ENCODE assay signal across 12 cellular contexts in the genomic region with DNA sequence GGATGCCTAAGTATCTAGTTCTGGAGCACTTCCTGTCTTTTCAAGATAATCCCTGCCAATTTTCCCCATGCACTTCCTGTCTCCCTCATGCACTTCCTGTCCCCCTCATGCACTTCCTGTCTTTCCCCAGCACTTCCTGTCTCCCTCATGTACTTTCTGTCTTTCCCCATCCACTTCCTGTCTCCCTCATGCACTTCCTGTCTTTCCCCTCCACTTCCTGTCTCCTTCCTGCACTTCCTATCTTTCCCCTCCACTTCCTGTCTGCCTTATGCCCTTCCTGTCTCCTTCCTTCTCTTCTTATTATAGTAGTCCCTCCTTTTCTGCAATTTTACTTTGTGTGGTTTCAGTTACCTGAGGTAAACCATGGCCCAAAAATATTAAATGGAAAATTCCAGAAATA. TPM values are rescaled to one million over a fixed set of nuclear protein-coding genes. Genes with fewer than 3 reads are reported as not detected.
DNase-seq lines count a peak whose midpoint lies in the region; ATAC-seq and TF ChIP-seq lines count a peak whose summit lies in the region.
"Had no signal": no experiment of that assay in that cellular context is flagged by ENCODE, and none has a peak within 500 bp of the region (broad histone marks: within the 10 kb centered on the region; RNA-seq: fewer than 3 reads in every experiment).

No MANE protein-coding gene starts in this region.

- H3K4me1 Mint-ChIP-seq in activated T-helper 2 cell treated with anti-CD3 and anti-CD28 coated beads, Interferon-gamma antibody, Interleukin-2, Interleukin-4, amounts not matched to agents 10 μg/mL and 5 μg/mL and 100 μg/mL, durations not matched to agents 14 hours and 24 hours and 36 hours (ENCODE audit: low read depth) = peaks cover 11% of the 10 kb centered on the region
- peaks cover 29% of the 10 kb centered on the region for H3K4me1 Mint-ChIP-seq in stimulated activated naive CD8-positive, alpha-beta T cell treated with anti-CD3 and anti-CD28 coated beads, Interleukin-15, amount 100 ng/mL, for 72 hours

- no peak for TF ChIP-seq CTCF in left ventricle myocardium inferior (IDR thresholded peaks at IDR 0.05; ENCODE audit: borderline replicate concordance)

- DNase-seq in left ventricle myocardium inferior = no peak
- no peak for DNase-seq in right cardiac atrium
- peak; percentile 59 for DNase-seq in LHCN-M2 (ENCODE audit: low read depth)
- no peak for DNase-seq in activated T-helper 2 cell treated with anti-CD3 and anti-CD28 coated beads, Interferon-gamma antibody, Interleukin-2, Interleukin-4, amounts not matched to agents 10 μg/mL and 5 μg/mL and 100 μg/mL, durations not matched to agents 14 hours and 24 hours and 36 hours (ENCODE audit: low spot score)
- DNase-seq in stimulated activated naive CD8-positive, alpha-beta T cell treated with anti-CD3 and anti-CD28 coated beads, Interleukin-15, amount 100 ng/mL, for 72 hours = no peak
- no peak for DNase-seq in midbrain (lab: John Stamatoyannopoulos, UW)
- DNase-seq: central memory CD4-positive, alpha-beta T cell; KG1; stimulated activated CD4-positive, alpha-beta T cell treated with anti-CD3 and anti-CD28 coated beads, Interleukin-1b, Interleukin-23, amount 100 ng/mL, for 48 hours had no signal

- H3K9me3 ChIP-seq in left ventricle myocardium inferior (replicated peaks) = no peaks in the 10 kb centered on the region
- no peaks in the 10 kb centered on the region for H3K9me3 ChIP-seq in right cardiac atrium (ENCODE audit: control insufficient read depth, low read length)

- H3K36me3 ChIP-seq in left ventricle myocardium inferior = peaks cover 29% of the 10 kb centered on the region

- H3K36me3 Mint-ChIP-seq in activated T-helper 2 cell treated with anti-CD3 and anti-CD28 coated beads, Interferon-gamma antibody, Interleukin-2, Interleukin-4, amounts not matched to agents 10 μg/mL and 5 μg/mL and 100 μg/mL, durations not matched to agents 14 hours and 24 hours and 36 hours (ENCODE audit: low read depth) = peaks cover 4% of the 10 kb centered on the region

- H3K4me3 ChIP-seq in left ventricle myocardium inferior (peak overlapping the region; percentile 66), right cardiac atrium (ENCODE audit: low read length) (no peak overlapping the region)

- H3K9me3 Mint-ChIP-seq in activated T-helper 2 cell treated with anti-CD3 and anti-CD28 coated beads, Interferon-gamma antibody, Interleukin-2, Interleukin-4, amounts not matched to agents 10 μg/mL and 5 μg/mL and 100 μg/mL, durations not matched to agents 14 hours and 24 hours and 36 hours = peaks cover 19% of the 10 kb centered on the region
- H3K9me3 Mint-ChIP-seq in stimulated activated naive CD8-positive, alpha-beta T cell treated with anti-CD3 and anti-CD28 coated beads, Interleukin-15, amount 100 ng/mL, for 72 hours = peaks cover 19 to 25% of the 10 kb centered on the region in 2 donors

- H3K4me1 ChIP-seq in left ventricle myocardium inferior (peaks cover 45% of the 10 kb centered on the region), right cardiac atrium (ENCODE audit: control insufficient read depth, insufficient read depth, low read length) (no peaks in the 10 kb centered on the region)

- H3K4me3 Mint-ChIP-seq in activated T-helper 2 cell treated with anti-CD3 and anti-CD28 coated beads, Interferon-gamma antibody, Interleukin-2, Interleukin-4, amounts not matched to agents 10 μg/mL and 5 μg/mL and 100 μg/mL, durations not matched to agents 14 hours and 24 hours and 36 hours (ENCODE audit: low read depth) = no peak overlapping the region
- H3K4me3 Mint-ChIP-seq in stimulated activated naive CD8-positive, alpha-beta T cell treated with anti-CD3 and anti-CD28 coated beads, Interleukin-15, amount 100 ng/mL, for 72 hours = no peak overlapping the region

- H3K27ac ChIP-seq in left ventricle myocardium inferior (replicated peaks) (peak overlapping the region; percentile 83), right cardiac atrium (ENCODE audit: low read length) (no peak overlapping the region)

- no peak for ATAC-seq in right cardiac atrium
- ATAC-seq in stimulated activated naive CD8-positive, alpha-beta T cell treated with anti-CD3 and anti-CD28 coated beads, Interleukin-15, amount 100 ng/mL, for 72 hours = no peak
- ATAC-seq in GM21717 (IDR thresholded peaks at IDR 0.05; ENCODE audit: unreplicated experiment) = no peak
- ATAC-seq in GM18868 (IDR thresholded peaks at IDR 0.05; ENCODE audit: unreplicated experiment) = no peak

- intact Hi-C loops in left ventricle myocardium inferior (cut with micrococcal nuclease) = no loop called here
- intact Hi-C loops in right cardiac atrium (cut with DNase I) = no loop called here
- intact Hi-C loops in activated T-helper 2 cell treated with anti-CD3 and anti-CD28 coated beads, Interferon-gamma antibody, Interleukin-2, Interleukin-4, amounts not matched to agents 10 μg/mL and 5 μg/mL and 100 μg/mL, durations not matched to agents 14 hours and 24 hours and 36 hours (cut with micrococcal nuclease) = no loop called here

- peak overlapping the region; percentile 50 for H3K27ac Mint-ChIP-seq in activated T-helper 2 cell treated with anti-CD3 and anti-CD28 coated beads, Interferon-gamma antibody, Interleukin-2, Interleukin-4, amounts not matched to agents 10 μg/mL and 5 μg/mL and 100 μg/mL, durations not matched to agents 14 hours and 24 hours and 36 hours
- H3K27ac Mint-ChIP-seq in stimulated activated naive CD8-positive, alpha-beta T cell treated with anti-CD3 and anti-CD28 coated beads, Interleukin-15, amount 100 ng/mL, for 72 hours = peak overlapping the region; percentile 6 to 27

- H3K27me3 Mint-ChIP-seq in activated T-helper 2 cell treated with anti-CD3 and anti-CD28 coated beads, Interferon-gamma antibody, Interleukin-2, Interleukin-4, amounts not matched to agents 10 μg/mL and 5 μg/mL and 100 μg/mL, durations not matched to agents 14 hours and 24 hours and 36 hours (ENCODE audit: low read depth) = peaks cover 24% of the 10 kb centered on the region
- H3K27me3 Mint-ChIP-seq in stimulated activated naive CD8-positive, alpha-beta T cell treated with anti-CD3 and anti-CD28 coated beads, Interleukin-15, amount 100 ng/mL, for 72 hours = peaks cover 61% of the 10 kb centered on the region

- H3K27me3 ChIP-seq in left ventricle myocardium inferior (ENCODE audit: low read depth) (peaks cover 51% of the 10 kb centered on the region), right cardiac atrium (ENCODE audit: control insufficient read depth, insufficient read depth) (no peaks in the 10 kb centered on the region)

RNA-seq across cellular contexts. Expression of a gene that starts 3.0 kb away (rescaled TPM):
- total RNA-seq in left ventricle myocardium inferior = 140 TPM
- 10 to 100 TPM in 3 of 4 donors, 1 to 10 TPM in 1; 8.0 to 25.3 (median 14.7) TPM for total RNA-seq in right cardiac atrium
- 34.8 TPM for polyA plus RNA-seq in right cardiac atrium
- 52.6 and 73.4 TPM in 2 replicates for total RNA-seq in LHCN-M2 (2014; rRNA removed)
- polyA plus RNA-seq in LHCN-M2 (2012) = 46.6 TPM
- 0.27 and 1.3 TPM in 2 replicates for total RNA-seq in activated T-helper 2 cell treated with anti-CD3 and anti-CD28 coated beads, Interferon-gamma antibody, Interleukin-2, Interleukin-4, amounts not matched to agents 10 μg/mL and 5 μg/mL and 100 μg/mL, durations not matched to agents 14 hours and 24 hours and 36 hours

RNA-seq across cellular contexts. Expression of a gene that starts 5.5 kb away (rescaled TPM):
- total RNA-seq in left ventricle myocardium inferior (7,701 TPM), right cardiac atrium (1,000 to 10,000 TPM; 1,638 to 3,997 (median 2,736) TPM), LHCN-M2 (2014; rRNA removed) (0.26 and 0.92 TPM in 2 replicates)
- polyA plus RNA-seq in right cardiac atrium = 8,501 TPM
- polyA plus RNA-seq in LHCN-M2 (2012) = 0.28 TPM
- not detected in 2 replicates for total RNA-seq in activated T-helper 2 cell treated with anti-CD3 and anti-CD28 coated beads, Interferon-gamma antibody, Interleukin-2, Interleukin-4, amounts not matched to agents 10 μg/mL and 5 μg/mL and 100 μg/mL, durations not matched to agents 14 hours and 24 hours and 36 hours
- total RNA-seq: omental fat pad had no signal

RNA-seq across cellular contexts. Expression of a gene that starts 14.4 kb away (rescaled TPM):
- 1.8 TPM for total RNA-seq in left ventricle myocardium inferior
- 1 to 10 TPM in 3 of 4 donors, under 1 TPM in 1; 0.56 to 1.6 (median 1.3) TPM for total RNA-seq in right cardiac atrium
- 2.9 TPM for polyA plus RNA-seq in right cardiac atrium
- total RNA-seq in LHCN-M2 (2014; rRNA removed) = 0.90 and 1.3 TPM in 2 replicates
- 0.52 TPM for polyA plus RNA-seq in LHCN-M2 (2012)
- total RNA-seq in activated T-helper 2 cell treated with anti-CD3 and anti-CD28 coated beads, Interferon-gamma antibody, Interleukin-2, Interleukin-4, amounts not matched to agents 10 μg/mL and 5 μg/mL and 100 μg/mL, durations not matched to agents 14 hours and 24 hours and 36 hours = 0.23 and 0.27 TPM in 2 replicates

RNA-seq across cellular contexts. Expression of a gene that starts 28.1 kb away (rescaled TPM):
- total RNA-seq in left ventricle myocardium inferior (not detected), right cardiac atrium (1 to 10 TPM in 1 of 4 donors, not detected in 3; 1.3 TPM), LHCN-M2 (2014; rRNA removed) (not detected in 2 replicates)
- polyA plus RNA-seq in right cardiac atrium = 0.09 TPM
- 0.22 TPM for polyA plus RNA-seq in LHCN-M2 (2012)
- total RNA-seq in activated T-helper 2 cell treated with anti-CD3 and anti-CD28 coated beads, Interferon-gamma antibody, Interleukin-2, Interleukin-4, amounts not matched to agents 10 μg/mL and 5 μg/mL and 100 μg/mL, durations not matched to agents 14 hours and 24 hours and 36 hours = 0.23 TPM in 1 of 2 replicates, not detected in the other

RNA-seq across cellular contexts. Expression of a gene that starts 34.6 kb away (rescaled TPM):
- total RNA-seq in left ventricle myocardium inferior = 228 TPM
- total RNA-seq in right cardiac atrium = 100 to 1,000 TPM; 125 to 244 (median 147) TPM
- polyA plus RNA-seq in right cardiac atrium = 221 TPM
- 78.0 and 90.4 TPM in 2 replicates for total RNA-seq in LHCN-M2 (2014; rRNA removed)
- polyA plus RNA-seq in LHCN-M2 (2012) = 65.9 TPM
- total RNA-seq in activated T-helper 2 cell treated with anti-CD3 and anti-CD28 coated beads, Interferon-gamma antibody, Interleukin-2, Interleukin-4, amounts not matched to agents 10 μg/mL and 5 μg/mL and 100 μg/mL, durations not matched to agents 14 hours and 24 hours and 36 hours = 104 and 108 TPM in 2 replicates

Comparison
In these comparisons a context has a peak if more than half of its experiments do, and no peak if none do; other contexts are left out.
1. RNA of a gene that starts 5.5 kb away (total RNA-seq): 7,701 TPM in left ventricle myocardium inferior (single experiment) and 1,638 to 3,997 TPM in right cardiac atrium; 0.26 to 0.92 TPM in LHCN-M2 and not detected in activated T-helper 2 cell treated with anti-CD3 and anti-CD28 coated beads, Interferon-gamma antibody, Interleukin-2, Interleukin-4, amounts not matched to agents 10 μg/mL and 5 μg/mL and 100 μg/mL, durations not matched to agents 14 hours and 24 hours and 36 hours; every median in the first group is over 100 times any median in the second.